ENCODE assay signal across 13 cellular contexts in genomic region chr15:31342781-31343626, GRCh38. TPM values are rescaled to one million over a fixed set of nuclear protein-coding genes. Genes with fewer than 3 reads are reported as not detected.
DNase-seq lines count a peak whose midpoint lies in the region; ATAC-seq, FAIRE-seq and TF ChIP-seq lines count a peak whose summit lies in the region.
"Had no signal": no experiment of that assay in that cellular context is flagged by ENCODE, and none has a peak within 500 bp of the region (broad histone marks: within the 10 kb centered on the region; RNA-seq: fewer than 3 reads in every experiment).

No MANE protein-coding gene starts in this region.

- no peak for ATAC-seq in T-cell (replicated peaks in 1 of 4)
- no peak for ATAC-seq in GM18502 (IDR thresholded peaks at IDR 0.05; ENCODE audit: poor library complexity, unreplicated experiment)
- no peak for ATAC-seq in sciatic nerve

- H3K27ac ChIP-seq in skin epidermis (peak overlapping the region in 15 of 21 experiments; percentile 9 to 90 (median 54)), tibial artery (peak overlapping the region in 1 of 2 donors; percentile 68)

- H3K36me3 ChIP-seq in tibial artery, result peaks cover 0 to 5% (median 0%) of the 10 kb centered on the region in 3 donors

- POLR2A ChIA-PET in T-cell (lab: Charles Lee), result interaction anchor here in 1 of 2 donors (0.9 kb wide), 1 partner anchor 14 kb away, joined by 7 read pairs; no protein-coding TSS in a partner anchor

- no peaks in the 10 kb centered on the region for H3K9me3 ChIP-seq in tibial artery
- H3K9me3 ChIP-seq: mucosa of descending colon had no signal

- H3K27ac Mint-ChIP-seq in T-cell (peak overlapping the region; percentile 96 to 98), endothelial cell (ENCODE audit: unreplicated experiment) (peak overlapping the region; percentile 96)

- peaks cover 0 to 87% (median 69%) of the 10 kb centered on the region in 4 donors for H3K4me1 ChIP-seq in tibial artery

- H3K27me3 Mint-ChIP-seq in T-cell (no peaks in the 10 kb centered on the region), endothelial cell (ENCODE audit: unreplicated experiment) (peaks cover 10% of the 10 kb centered on the region)

- H3K9me3 Mint-ChIP-seq in T-cell, result no peaks in the 10 kb centered on the region
- H3K9me3 Mint-ChIP-seq in endothelial cell (ENCODE audit: unreplicated experiment), result no peaks in the 10 kb centered on the region

- TF ChIP-seq POLR2A in GM12891 (IDR thresholded peaks at IDR 0.05; ENCODE audit: low read depth, low read length), result no peak

- FAIRE-seq in GM12891 (lab: Jason Lieb, UNC), result peak; percentile 67
- FAIRE-seq: G401.6 had no signal

- H3K4me3 Mint-ChIP-seq in T-cell, result peak overlapping the region; percentile 58 to 94 (median 71)
- H3K4me3 Mint-ChIP-seq in endothelial cell (ENCODE audit: unreplicated experiment), result peak overlapping the region; percentile 63

- H3K27me3 ChIP-seq in tibial artery, result no peaks in the 10 kb centered on the region

- intact Hi-C loops in tibial artery (cut with DNase I; ENCODE audit: low total_unique reads) (no loop called here), sciatic nerve (cut with DNase I) (no loop called here)

- no peak for DNase-seq in GM12891 (ENCODE audit: insufficient read length, low spot score)
- DNase-seq in T-cell, result no peak
- peak; percentile 58 for DNase-seq in endothelial cell (ENCODE audit: low spot score)
- DNase-seq in tibial artery, result no peak
- no peak for DNase-seq in sciatic nerve (ENCODE audit: low spot score)
- DNase-seq in HK-2 (ENCODE audit: unreplicated experiment), result no peak
- DNase-seq: IMR-90; NCI-H226; stimulated activated CD4-positive, alpha-beta T cell treated with anti-CD3 and anti-CD28 coated beads, Interleukin-4, amount 100 ng/mL, for 24 hours had no signal

- H3K4me3 ChIP-seq in skin epidermis, result no peak overlapping the region
- no peak overlapping the region for H3K4me3 ChIP-seq in tibial artery
- H3K4me3 ChIP-seq: mucosa of descending colon had no signal

- peaks cover 98 to 100% (median 100%) of the 10 kb centered on the region in 3 donors for H3K4me1 Mint-ChIP-seq in T-cell
- peaks cover 41% of the 10 kb centered on the region for H3K4me1 Mint-ChIP-seq in endothelial cell (ENCODE audit: unreplicated experiment)

- H3K36me3 Mint-ChIP-seq in T-cell (peaks cover 3% of the 10 kb centered on the region), endothelial cell (ENCODE audit: low read depth, unreplicated experiment) (no peaks in the 10 kb centered on the region)

- no peak for TF ChIP-seq CTCF in endothelial cell (IDR thresholded peaks at IDR 0.05; ENCODE audit: unreplicated experiment)
- TF ChIP-seq CTCF in tibial artery (IDR thresholded peaks at IDR 0.05), result no peak

- CTCF ChIA-PET in T-cell (lab: Charles Lee), result interaction anchor here (0.9 to 2.3 kb wide), 2 partner anchors 15 to 144 kb away, joined by 3 to 7 read pairs; no protein-coding TSS in a partner anchor

TF ChIP-seq in GM12891, 5 proteins besides CTCF, POLR2A, EP300 and RAD21:
- no peak for TF ChIP-seq PAX5 (IDR thresholded peaks at IDR 0.05; ENCODE audit: insufficient read depth, low read length, severe bottlenecking)
- no peak for TF ChIP-seq POLR2AphosphoS5 (IDR thresholded peaks at IDR 0.05; ENCODE audit: low read depth, low read length)
- TF ChIP-seq POU2F2 (IDR thresholded peaks at IDR 0.05; ENCODE audit: low read depth, low read length), result no peak
- no peak for TF ChIP-seq SPI1 (IDR thresholded peaks at IDR 0.05; ENCODE audit: low read depth, low read length)
- TF ChIP-seq TAF1 (IDR thresholded peaks at IDR 0.05; ENCODE audit: low read depth, low read length), result no peak
TF ChIP-seq in GM12891: peak in this region for 0.

RNA-seq across cellular contexts. Expression of gene KLF13, which starts 16.4 kb away (rescaled TPM):
- 47.3 TPM for polyA plus RNA-seq in GM12891 (2012; ENCODE audit: low read depth, missing spikeins)
- 100 to 1,000 TPM; 218 to 327 (median 288) TPM for total RNA-seq in T-cell
- 45.1 TPM for total RNA-seq in endothelial cell (ENCODE audit: unreplicated experiment)
- total RNA-seq in sciatic nerve, result 85.9 TPM
